In genomic region chr15:64247906-64248541, GRCh38 we compare ENCODE assay signal across 8 cellular contexts.
DNase-seq lines count a peak whose midpoint lies in the region; ATAC-seq, FAIRE-seq and TF ChIP-seq lines count a peak whose summit lies in the region.

No MANE protein-coding gene starts in this region.

- H3K4me1 Mint-ChIP-seq in Calu3 (ENCODE audit: low read depth, unreplicated experiment), result peaks cover 53% of the 10 kb centered on the region

- H3K9me3 ChIP-seq in transverse colon (no peaks in the 10 kb centered on the region), BE2C (no peaks in the 10 kb centered on the region)

- no peak overlapping the region for H3K4me3 Mint-ChIP-seq in Calu3 (ENCODE audit: low read depth, unreplicated experiment)

- TF ChIP-seq CTCF in Calu3 (IDR thresholded peaks at IDR 0.05; ENCODE audit: unreplicated experiment) (no peak), bronchial epithelial cell (IDR thresholded peaks at IDR 0.05; ENCODE audit: insufficient read depth, low read length, severe bottlenecking) (no peak), transverse colon (IDR thresholded peaks at IDR 0.05) (no peak), BE2C (IDR thresholded peaks at IDR 0.05; ENCODE audit: low read depth, low read length) (no peak)

- peaks cover 15% of the 10 kb centered on the region for H3K36me3 Mint-ChIP-seq in Calu3 (ENCODE audit: insufficient read depth, unreplicated experiment)

- DNase-seq in Calu3 (peak; percentile 74), NCI-H774 (lab: John Stamatoyannopoulos, UW) (peak; percentile 92), bronchial epithelial cell (ENCODE audit: low read depth) (peak; percentile 97), left colon (no peak), transverse colon (peak; percentile 31), BE2C (no peak)

- ATAC-seq in GM19043 (IDR thresholded peaks at IDR 0.05; ENCODE audit: low read depth, unreplicated experiment) (peak; percentile 59), HG03342 (IDR thresholded peaks at IDR 0.05; ENCODE audit: unreplicated experiment) (peak; percentile 79), left colon (peak; percentile 82)

- no peaks in the 10 kb centered on the region for H3K27me3 Mint-ChIP-seq in Calu3 (ENCODE audit: unreplicated experiment)

- H3K9me3 Mint-ChIP-seq in Calu3 (ENCODE audit: low read depth, unreplicated experiment), result no peaks in the 10 kb centered on the region

- FAIRE-seq in bronchial epithelial cell (lab: Jason Lieb, UNC), result no peak

- no peak for TF ChIP-seq EP300 in transverse colon (IDR thresholded peaks at IDR 0.05; ENCODE audit: low read depth)

- WGBS in transverse colon (ENCODE audit: low coverage in 1 of 2), 2 donors, result 38 to 61% methylated on average over 2 of the region's 2 CpGs

- intact Hi-C loops in Calu3 (cut with micrococcal nuclease; ENCODE audit: unreplicated experiment), result no loop called here
- intact Hi-C loops in left colon (cut with DNase I, micrococcal nuclease), result no loop called here
- intact Hi-C loops in transverse colon (cut with DNase I; ENCODE audit: low total_unique reads), result no loop called here

- peaks cover 5 to 49% (median 31%) of the 10 kb centered on the region in 4 donors for H3K4me1 ChIP-seq in transverse colon
- H3K4me1 ChIP-seq in BE2C, result peaks cover 10% of the 10 kb centered on the region

- H3K27ac ChIP-seq in transverse colon, result peak overlapping the region; percentile 40 to 74 (median 58)

- no peak for TF ChIP-seq POLR2A in transverse colon (IDR thresholded peaks at IDR 0.05)

- in situ Hi-C loops in transverse colon (cut with MboI; ENCODE audit: low pct_ligation_motif_present in 1 of 4, low pct_unique_long_range_greater_than_20kb in 1 of 4, low sequenced_read_pairs in 3 of 4), result no loop called here

- H3K27me3 ChIP-seq in bronchial epithelial cell (ENCODE audit: control insufficient read depth, insufficient read depth, low read length) (no peaks in the 10 kb centered on the region), transverse colon (no peaks in the 10 kb centered on the region), BE2C (no peaks in the 10 kb centered on the region)

- no peak overlapping the region for H3K4me3 ChIP-seq in bronchial epithelial cell (ENCODE audit: low read depth, low read length)
- H3K4me3 ChIP-seq in transverse colon, result no peak overlapping the region
- no peak overlapping the region for H3K4me3 ChIP-seq in BE2C (ENCODE audit: low read depth, low read length)

- H3K36me3 ChIP-seq in bronchial epithelial cell (ENCODE audit: control insufficient read depth, insufficient read depth, low read length) (no peaks in the 10 kb centered on the region), transverse colon (no peaks in the 10 kb centered on the region), BE2C (no peaks in the 10 kb centered on the region; the same call in 1 of the 2 replicates)

- peak overlapping the region; percentile 93 for H3K27ac Mint-ChIP-seq in Calu3 (ENCODE audit: unreplicated experiment)

- BruUV-seq in Calu3 (replicated peaks; lab: Mats Ljungman, UMichigan), result no TSS peak

- CTCF ChIA-PET in Calu3 (lab: Charles Lee), result interaction anchor here (0.8 to 0.9 kb wide), 2 partner anchors 27 to 108 kb away, joined by 3 read pairs; partner anchors contain the start of gene CSNK1G1

Comparison
In these comparisons a context has a peak if more than half of its experiments do, and no peak if none do; other contexts are left out.
1. DNase-seq: peak in Calu3 (single experiment), NCI-H774 (single experiment), bronchial epithelial cell (single experiment) and transverse colon (single experiment); none in left colon (0 of 2) and BE2C (single experiment).
2. Peak in every context shown above with its lines, with median percentiles within 50 percentile points of each other: ATAC-seq.